13 cellular contexts compared by ENCODE assay signal in genomic region chr2:232503792-232504323, GRCh38. TPM values are rescaled to one million over a fixed set of nuclear protein-coding genes. Genes with fewer than 3 reads are reported as not detected.
DNase-seq lines count a peak whose midpoint lies in the region; ATAC-seq, FAIRE-seq and TF ChIP-seq lines count a peak whose summit lies in the region.
"Had no signal": no experiment of that assay in that cellular context is flagged by ENCODE, and none has a peak within 500 bp of the region (broad histone marks: within the 10 kb centered on the region; RNA-seq: fewer than 3 reads in every experiment).

No MANE protein-coding gene starts in this region.

- H3K36me3 Mint-ChIP-seq in activated T-cell treated with anti-CD3 and anti-CD28 coated beads, Interleukin-2, amount 50 U/mL, for 4 hours (ENCODE audit: insufficient read depth): no peaks in the 10 kb centered on the region
- H3K36me3 Mint-ChIP-seq in astrocyte (ENCODE audit: low read depth, unreplicated experiment): peaks cover 2% of the 10 kb centered on the region

- no peak for FAIRE-seq in astrocyte (lab: Jason Lieb, UNC)

- no peaks in the 10 kb centered on the region for H3K4me1 ChIP-seq in astrocyte (ENCODE audit: insufficient read depth, low read length)
- peaks cover 9% of the 10 kb centered on the region for H3K4me1 ChIP-seq in mesodermal cell (ENCODE audit: control insufficient read depth, insufficient read depth, low read length, poor library complexity, severe bottlenecking)
- peaks cover 12% of the 10 kb centered on the region for H3K4me1 ChIP-seq in stomach smooth muscle (ENCODE audit: control insufficient read depth, insufficient read depth, low read length)

- H3K27me3 Mint-ChIP-seq in activated T-cell treated with anti-CD3 and anti-CD28 coated beads, Interleukin-2, amount 50 U/mL, for 4 hours (ENCODE audit: low read depth): peaks cover 55% of the 10 kb centered on the region
- H3K27me3 Mint-ChIP-seq in astrocyte (ENCODE audit: low read depth, unreplicated experiment): peaks cover 70% of the 10 kb centered on the region

- H3K36me3 ChIP-seq in astrocyte (ENCODE audit: insufficient read depth, low read length): no peaks in the 10 kb centered on the region
- no peaks in the 10 kb centered on the region for H3K36me3 ChIP-seq in mesodermal cell (ENCODE audit: control insufficient read depth, insufficient read depth, low read length)
- no peaks in the 10 kb centered on the region for H3K36me3 ChIP-seq in stomach smooth muscle (ENCODE audit: control insufficient read depth in 2 of 2, insufficient read depth in 2 of 2, low read length in 2 of 2)

- DNase-seq in activated T-cell treated with anti-CD3 and anti-CD28 coated beads, Interleukin-2, amount 50 U/mL, for 4 hours: no peak
- DNase-seq in activated T-cell treated with anti-CD3 and anti-CD28 coated beads, Interleukin-2, amount 50 U/mL, for 1 hour: no peak
- DNase-seq in astrocyte (ENCODE audit: low read depth) (no peak), OCI-M1 (lab: John Stamatoyannopoulos, UW) (no peak)
- no peak for DNase-seq in activated CD4-positive, CD25-positive, alpha-beta regulatory T cell treated with anti-CD3 and anti-CD28 coated beads, Interleukin-2, amount 50 U/mL, for 72 hours
- DNase-seq: activated CD4-positive, alpha-beta T cell treated with anti-CD3 and anti-CD28 coated beads for 1 hour; NCI-H226 had no signal

- H3K4me1 Mint-ChIP-seq in activated T-cell treated with anti-CD3 and anti-CD28 coated beads, Interleukin-2, amount 50 U/mL, for 4 hours (ENCODE audit: low read depth): peaks cover 6% of the 10 kb centered on the region
- H3K4me1 Mint-ChIP-seq in astrocyte (ENCODE audit: low read depth, unreplicated experiment): no peaks in the 10 kb centered on the region

- H3K9ac ChIP-seq in astrocyte (ENCODE audit: low read length): no peak overlapping the region
- H3K9ac ChIP-seq in stomach smooth muscle (ENCODE audit: low read length in 2 of 2): peak overlapping the region; percentile 46 to 71

- H3K4me3 Mint-ChIP-seq in activated T-cell treated with anti-CD3 and anti-CD28 coated beads, Interleukin-2, amount 50 U/mL, for 4 hours: peak overlapping the region; percentile 53
- H3K4me3 Mint-ChIP-seq in astrocyte (ENCODE audit: unreplicated experiment): peak overlapping the region; percentile 34

- no peak overlapping the region for H3K27ac ChIP-seq in astrocyte (ENCODE audit: low read depth, low read length)
- no peak overlapping the region for H3K27ac ChIP-seq in mesodermal cell (ENCODE audit: low read depth, low read length, severe bottlenecking)
- no peak overlapping the region for H3K27ac ChIP-seq in stomach smooth muscle (ENCODE audit: low read length)

- H3K4me3 ChIP-seq in astrocyte (ENCODE audit: insufficient read depth, low read depth, low read length) (no peak overlapping the region), mesodermal cell (ENCODE audit: extremely low read depth, insufficient read depth, low read length, poor library complexity, severe bottlenecking) (peak overlapping the region; percentile 31), stomach smooth muscle (ENCODE audit: low read length in 2 of 2) (peak overlapping the region; percentile 50 to 73)

- no peaks in the 10 kb centered on the region for H3K79me2 ChIP-seq in astrocyte (ENCODE audit: insufficient read depth, low read length)

- 17 to 24% methylated on average over 12 to 14 of the region's 16 CpGs for WGBS in mesodermal cell (ENCODE audit: insufficient coverage in 2 of 2), 2 experiments

- H2AFZ ChIP-seq in astrocyte (ENCODE audit: low read depth, low read length): no peak overlapping the region

- ATAC-seq in activated T-cell treated with anti-CD3 and anti-CD28 coated beads, Interleukin-2, amount 50 U/mL, for 4 hours: no peak
- no peak for ATAC-seq in GM18868 (IDR thresholded peaks at IDR 0.05; ENCODE audit: unreplicated experiment)

- TF ChIP-seq CTCF in astrocyte (IDR thresholded peaks at IDR 0.05; ENCODE audit: insufficient read depth, low read depth, low read length): no peak

- no peaks in the 10 kb centered on the region for H3K9me3 Mint-ChIP-seq in activated T-cell treated with anti-CD3 and anti-CD28 coated beads, Interleukin-2, amount 50 U/mL, for 4 hours
- H3K9me3 Mint-ChIP-seq in astrocyte (ENCODE audit: unreplicated experiment): no peaks in the 10 kb centered on the region

- H3K27me3 ChIP-seq in astrocyte (ENCODE audit: insufficient read depth, low read length) (peaks cover 47% of the 10 kb centered on the region), stomach smooth muscle (ENCODE audit: control insufficient read depth in 1 of 2, insufficient read depth in 2 of 2, low read length in 2 of 2) (peaks cover 0 to 14% of the 10 kb centered on the region in 2 donors)

- H3K4me2 ChIP-seq in astrocyte (ENCODE audit: low read length): peak overlapping the region; percentile 59

- no peak overlapping the region for H3K27ac Mint-ChIP-seq in astrocyte (ENCODE audit: unreplicated experiment)

- peaks cover 6% of the 10 kb centered on the region for H4K20me1 ChIP-seq in astrocyte (ENCODE audit: insufficient read depth, low read length)

- H3K9me3 ChIP-seq in astrocyte (ENCODE audit: insufficient read depth, low read depth, low read length): no peaks in the 10 kb centered on the region
- H3K9me3 ChIP-seq in mesodermal cell (ENCODE audit: control insufficient read depth, low read length): no peaks in the 10 kb centered on the region
- H3K9me3 ChIP-seq in stomach smooth muscle (ENCODE audit: control insufficient read depth in 2 of 2, low read length in 2 of 2): no peaks in the 10 kb centered on the region

RNA-seq across cellular contexts. Expression of gene ECEL1, which starts 16.2 kb away (rescaled TPM):
- under 1 TPM; 0.16 to 0.20 (median 0.19) TPM for total RNA-seq in activated T-cell treated with anti-CD3 and anti-CD28 coated beads, Interleukin-2, amount 50 U/mL, for 4 hours
- 0.14 TPM in 1 of 2 replicates, not detected in the other for total RNA-seq in astrocyte
- 1.4 TPM for polyA plus RNA-seq in mesodermal cell (2013, experiment 1 of 2)
- 0.66 TPM for polyA plus RNA-seq in mesodermal cell (2013, experiment 2 of 2)
- total RNA-seq: LHCN-M2, pulmonary artery endothelial cell had no signal

RNA-seq across cellular contexts. Expression of gene PRSS56, which starts 16.3 kb away (rescaled TPM):
- total RNA-seq in activated T-cell treated with anti-CD3 and anti-CD28 coated beads, Interleukin-2, amount 50 U/mL, for 4 hours: not detected
- total RNA-seq in astrocyte: not detected in 2 replicates
- not detected for polyA plus RNA-seq in mesodermal cell (2013, experiment 1 of 2)
- 0.15 TPM for polyA plus RNA-seq in mesodermal cell (2013, experiment 2 of 2)
- total RNA-seq: pulmonary artery endothelial cell had no signal
- polyA plus RNA-seq: adipose tissue had no signal

RNA-seq across cellular contexts. Expression of gene CHRND, which starts 22.1 kb away (rescaled TPM):
- total RNA-seq in activated T-cell treated with anti-CD3 and anti-CD28 coated beads, Interleukin-2, amount 50 U/mL, for 4 hours: not detected
- not detected in 2 replicates for total RNA-seq in astrocyte
- polyA plus RNA-seq in mesodermal cell (2013, experiment 1 of 2): not detected
- not detected for polyA plus RNA-seq in mesodermal cell (2013, experiment 2 of 2)
- total RNA-seq: pulmonary artery endothelial cell had no signal

RNA-seq across cellular contexts. Expression of gene CHRNG, which starts 35.6 kb away (rescaled TPM):
- not detected for total RNA-seq in activated T-cell treated with anti-CD3 and anti-CD28 coated beads, Interleukin-2, amount 50 U/mL, for 4 hours
- not detected in 2 replicates for total RNA-seq in astrocyte
- polyA plus RNA-seq in mesodermal cell (2013, experiment 1 of 2): not detected
- polyA plus RNA-seq in mesodermal cell (2013, experiment 2 of 2): not detected
- total RNA-seq: pulmonary artery endothelial cell had no signal
- polyA plus RNA-seq: adipose tissue had no signal

RNA-seq across cellular contexts. Expression of gene TIGD1, which starts 46.5 kb away (rescaled TPM):
- 10 to 100 TPM; 10.5 to 11.7 (median 11.5) TPM for total RNA-seq in activated T-cell treated with anti-CD3 and anti-CD28 coated beads, Interleukin-2, amount 50 U/mL, for 4 hours
- total RNA-seq in astrocyte: 6.5 and 6.7 TPM in 2 replicates
- 4.2 TPM for polyA plus RNA-seq in mesodermal cell (2013, experiment 1 of 2)
- polyA plus RNA-seq in mesodermal cell (2013, experiment 2 of 2): 5.3 TPM
